ENCODE assay signal across 18 cellular contexts in the genomic region with DNA sequence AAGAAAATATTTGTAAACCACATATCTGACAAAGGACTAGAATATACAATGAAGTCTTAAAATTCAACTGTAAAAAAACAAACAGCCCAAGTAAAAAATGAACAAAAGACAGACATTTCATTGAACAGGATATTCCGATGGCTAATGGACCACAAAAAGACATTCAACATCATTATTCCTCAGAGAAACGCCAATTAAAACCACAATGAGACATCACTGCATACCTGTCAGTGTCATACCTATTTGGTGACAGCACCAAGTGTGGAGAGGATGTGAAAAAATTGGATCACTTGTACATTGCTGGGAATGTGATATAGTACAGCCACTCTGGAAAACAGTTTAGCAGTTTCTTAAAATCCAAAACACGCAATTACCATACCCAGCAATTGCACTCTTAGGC. TPM values are rescaled to one million over a fixed set of nuclear protein-coding genes. Genes with fewer than 3 reads are reported as not detected.
"Had no signal": no experiment of that assay in that cellular context is flagged by ENCODE, and none has a peak within 500 bp of the region (broad histone marks: within the 10 kb centered on the region; RNA-seq: fewer than 3 reads in every experiment).

No MANE protein-coding gene starts in this region.

- DNase-seq: effector memory CD8-positive, alpha-beta T cell; esophagus squamous epithelium; foreskin fibroblast; head of caudate nucleus; hippocampal formation; kidney glomerular epithelial cell; mucosa of descending colon; naive thymus-derived CD8-positive, alpha-beta T cell; nucleus accumbens; ovary; sigmoid colon; stimulated activated CD4-positive, alpha-beta T cell treated with anti-CD3 and anti-CD28 coated beads, Interleukin-2, amount 100 ng/mL, for 24 hours; stimulated activated naive CD4-positive, alpha-beta T cell had no signal

- H3K4me1 ChIP-seq: right atrium auricular region, sigmoid colon had no signal

- H3K4me3 ChIP-seq: esophagus squamous epithelium, mucosa of descending colon, ovary, right atrium auricular region, sigmoid colon, skin epidermis had no signal

- ATAC-seq: effector memory CD8-positive, alpha-beta T cell; left lobe of liver; mucosa of descending colon; naive thymus-derived CD8-positive, alpha-beta T cell had no signal

- FAIRE-seq: colon had no signal

- H3K27ac Mint-ChIP-seq: dendritic cell treated with granulocyte-macrophage colony-stimulating factor and Interleukin-4, amounts not matched to agents 40 ng/mL and 50 ng/mL, for 4 days; effector memory CD8-positive, alpha-beta T cell; naive thymus-derived CD8-positive, alpha-beta T cell had no signal

- H3K27ac ChIP-seq: esophagus squamous epithelium, ovary, right atrium auricular region, sigmoid colon, skin epidermis had no signal

RNA-seq across cellular contexts. Expression of a gene that starts 29.9 kb away (rescaled TPM):
- total RNA-seq: naive thymus-derived CD8-positive, alpha-beta T cell had no signal
- polyA plus RNA-seq: naive thymus-derived CD8-positive, alpha-beta T cell had no signal
